ENCODE assay signal across 12 cellular contexts in genomic region chr3:66392966-66393485, GRCh38.
DNase-seq lines count a peak whose midpoint lies in the region; ATAC-seq and TF ChIP-seq lines count a peak whose summit lies in the region.
"Had no signal": no experiment of that assay in that cellular context is flagged by ENCODE, and none has a peak within 500 bp of the region (broad histone marks: within the 10 kb centered on the region; RNA-seq: fewer than 3 reads in every experiment).

No MANE protein-coding gene starts in this region.

- H3K4ac ChIP-seq in mesendoderm (ENCODE audit: low read depth, low read length): no peak overlapping the region

- intact Hi-C loops in Calu3 (cut with micrococcal nuclease; ENCODE audit: unreplicated experiment): no loop called here

- H3K27me3 ChIP-seq in mesendoderm (ENCODE audit: insufficient read depth, low read length, poor library complexity) (no peaks in the 10 kb centered on the region), thymus (ENCODE audit: control insufficient read depth, insufficient read depth) (no peaks in the 10 kb centered on the region)
- H3K27me3 ChIP-seq: body of pancreas, left lung had no signal

- H3K27ac ChIP-seq in mesendoderm (ENCODE audit: low read depth, low read length) (no peak overlapping the region), thymus (ENCODE audit: low read depth) (peak overlapping the region; percentile 74)

- no peak overlapping the region for H4K5ac ChIP-seq in mesendoderm (ENCODE audit: low read length)

- H3K56ac ChIP-seq in mesendoderm (ENCODE audit: low read length): no peak overlapping the region

- peaks cover 38% of the 10 kb centered on the region for H3K4me1 Mint-ChIP-seq in activated T-cell treated with anti-CD3 and anti-CD28 coated beads, Interleukin-2, amount 50 U/mL, for 72 hours (ENCODE audit: low read depth)
- H3K4me1 Mint-ChIP-seq in activated naive CD8-positive, alpha-beta T cell (ENCODE audit: low read depth): peaks cover 65% of the 10 kb centered on the region
- H3K4me1 Mint-ChIP-seq in Calu3 (ENCODE audit: low read depth, unreplicated experiment): no peaks in the 10 kb centered on the region

- H3K9me3 ChIP-seq in thymus (ENCODE audit: control insufficient read depth): no peaks in the 10 kb centered on the region
- H3K9me3 ChIP-seq: body of pancreas, left lung had no signal

- CTCF ChIA-PET in Calu3 (lab: Charles Lee): no interaction called here

- H3K23ac ChIP-seq in mesendoderm (ENCODE audit: low read length): peak overlapping the region; percentile 6

- H2BK5ac ChIP-seq in mesendoderm (ENCODE audit: low read length): no peak overlapping the region

- no peak overlapping the region for H2BK15ac ChIP-seq in mesendoderm (replicated peaks; ENCODE audit: low read depth)

- H2AK5ac ChIP-seq in mesendoderm (ENCODE audit: low read length): no peak overlapping the region

- no CpG with 5 or more reads among the region's 5 CpGs for WGBS in mesendoderm (ENCODE audit: extremely low coverage, insufficient coverage, low lambda C conversion rate)
- 93% methylated on average over 5 of the region's 5 CpGs for WGBS in thymus

- peaks cover 3% of the 10 kb centered on the region for H3K36me3 ChIP-seq in mesendoderm (ENCODE audit: control insufficient read depth, insufficient read depth, low read length)
- no peaks in the 10 kb centered on the region for H3K36me3 ChIP-seq in thymus (ENCODE audit: control insufficient read depth, insufficient read depth)

- no peaks in the 10 kb centered on the region for H3K79me2 ChIP-seq in mesendoderm (ENCODE audit: control insufficient read depth, insufficient read depth, low read length)

- H3K9me3 Mint-ChIP-seq in activated T-cell treated with anti-CD3 and anti-CD28 coated beads, Interleukin-2, amount 50 U/mL, for 72 hours: peaks cover 2 to 5% of the 10 kb centered on the region in 2 donors
- H3K9me3 Mint-ChIP-seq in activated naive CD8-positive, alpha-beta T cell (ENCODE audit: low read depth): peaks cover 6% of the 10 kb centered on the region
- no peaks in the 10 kb centered on the region for H3K9me3 Mint-ChIP-seq in Calu3 (ENCODE audit: low read depth, unreplicated experiment)

- H2BK120ac ChIP-seq in mesendoderm (ENCODE audit: low read depth, low read length): no peak overlapping the region

- H3K4me1 ChIP-seq in mesendoderm (ENCODE audit: control insufficient read depth, low read depth, low read length) (no peaks in the 10 kb centered on the region), thymus (ENCODE audit: control insufficient read depth, insufficient read depth, low read length) (no peaks in the 10 kb centered on the region)
- H3K4me1 ChIP-seq: left lung had no signal

- H3K4me2 ChIP-seq in mesendoderm (ENCODE audit: low read length): no peak overlapping the region

- H3K9ac ChIP-seq in mesendoderm (ENCODE audit: low read length): no peak overlapping the region

- H3K79me1 ChIP-seq in mesendoderm (ENCODE audit: low read length): no peaks in the 10 kb centered on the region

- no peak overlapping the region for H3K18ac ChIP-seq in mesendoderm (ENCODE audit: low read length)

- no peak for ATAC-seq in activated T-cell treated with anti-CD3 and anti-CD28 coated beads, Interleukin-2, amount 50 U/mL, for 72 hours (replicated peaks in 1 of 2)
- ATAC-seq in GM18498 (IDR thresholded peaks at IDR 0.05; ENCODE audit: unreplicated experiment): no peak
- ATAC-seq: body of pancreas had no signal

- H3K36me3 Mint-ChIP-seq in activated T-cell treated with anti-CD3 and anti-CD28 coated beads, Interleukin-2, amount 50 U/mL, for 72 hours (ENCODE audit: insufficient read depth in 2 of 2): peaks cover 14 to 23% of the 10 kb centered on the region in 2 donors
- peaks cover 24% of the 10 kb centered on the region for H3K36me3 Mint-ChIP-seq in activated naive CD8-positive, alpha-beta T cell
- peaks cover 11% of the 10 kb centered on the region for H3K36me3 Mint-ChIP-seq in Calu3 (ENCODE audit: insufficient read depth, unreplicated experiment)

- no peak overlapping the region for H3K4me3 ChIP-seq in mesendoderm (ENCODE audit: low read length)
- no peak overlapping the region for H3K4me3 ChIP-seq in thymus (ENCODE audit: low read length)
- H3K4me3 ChIP-seq: body of pancreas, left lung had no signal

- H3K27ac Mint-ChIP-seq in activated T-cell treated with anti-CD3 and anti-CD28 coated beads, Interleukin-2, amount 50 U/mL, for 72 hours: peak overlapping the region; percentile 93
- peak overlapping the region; percentile 87 for H3K27ac Mint-ChIP-seq in activated naive CD8-positive, alpha-beta T cell
- H3K27ac Mint-ChIP-seq in Calu3 (ENCODE audit: unreplicated experiment): no peak overlapping the region

- DNase-seq in activated T-cell treated with anti-CD3 and anti-CD28 coated beads, Interleukin-2, amount 50 U/mL, for 72 hours: no peak
- DNase-seq in activated T-cell treated with anti-CD3 and anti-CD28 coated beads for 4 hours: no peak
- DNase-seq in mesendoderm: no peak
- DNase-seq in SHP77 (lab: John Stamatoyannopoulos, UW): no peak
- DNase-seq in Calu3: no peak
- DNase-seq: activated CD4-positive, CD25-positive, alpha-beta regulatory T cell treated with anti-CD3 and anti-CD28 coated beads, Interleukin-2, amount 50 U/mL, for 72 hours; NCI-H2081 treated with DMSO at 0.1 percent for 48 hours had no signal

- peak overlapping the region; percentile 62 to 67 for H3K4me3 Mint-ChIP-seq in activated T-cell treated with anti-CD3 and anti-CD28 coated beads, Interleukin-2, amount 50 U/mL, for 72 hours
- peak overlapping the region; percentile 81 for H3K4me3 Mint-ChIP-seq in activated naive CD8-positive, alpha-beta T cell
- no peak overlapping the region for H3K4me3 Mint-ChIP-seq in Calu3 (ENCODE audit: low read depth, unreplicated experiment)

- no peak overlapping the region for H4K8ac ChIP-seq in mesendoderm (ENCODE audit: low read depth, low read length)

- no TSS peak for BruUV-seq in Calu3 (replicated peaks; lab: Mats Ljungman, UMichigan)

- no peaks in the 10 kb centered on the region for H3K27me3 Mint-ChIP-seq in activated T-cell treated with anti-CD3 and anti-CD28 coated beads, Interleukin-2, amount 50 U/mL, for 72 hours (ENCODE audit: low read depth)
- H3K27me3 Mint-ChIP-seq in activated naive CD8-positive, alpha-beta T cell: no peaks in the 10 kb centered on the region
- no peaks in the 10 kb centered on the region for H3K27me3 Mint-ChIP-seq in Calu3 (ENCODE audit: unreplicated experiment)

- no peak for TF ChIP-seq CTCF in Calu3 (IDR thresholded peaks at IDR 0.05; ENCODE audit: unreplicated experiment)
